ENCODE assay signal across 16 cellular contexts in genomic region chr2:11554430-11554764, GRCh38. TPM values are rescaled to one million over a fixed set of nuclear protein-coding genes. Genes with fewer than 3 reads are reported as not detected.
DNase-seq lines count a peak whose midpoint lies in the region; ATAC-seq, FAIRE-seq and TF ChIP-seq lines count a peak whose summit lies in the region.
"Had no signal": no experiment of that assay in that cellular context is flagged by ENCODE, and none has a peak within 500 bp of the region (broad histone marks: within the 10 kb centered on the region; RNA-seq: fewer than 3 reads in every experiment).

No MANE protein-coding gene starts in this region.

- peaks cover 5% of the 10 kb centered on the region for H3K4me1 ChIP-seq in astrocyte (ENCODE audit: insufficient read depth, low read length)
- no peaks in the 10 kb centered on the region for H3K4me1 ChIP-seq in osteoblast (ENCODE audit: insufficient read depth, low read length)

- peaks cover 47% of the 10 kb centered on the region for H3K27me3 Mint-ChIP-seq in astrocyte (ENCODE audit: low read depth, unreplicated experiment)
- H3K27me3 Mint-ChIP-seq in stimulated activated naive CD8-positive, alpha-beta T cell treated with anti-CD3 and anti-CD28 coated beads, Interleukin-15, amount 100 ng/mL, for 72 hours: peaks cover 74% of the 10 kb centered on the region

- TF ChIP-seq CTCF in astrocyte (IDR thresholded peaks at IDR 0.05; ENCODE audit: insufficient read depth, low read depth, low read length) (no peak), osteoblast (IDR thresholded peaks at IDR 0.05; ENCODE audit: extremely low read depth, low read depth, low read length) (no peak)

- no peak overlapping the region for H2AFZ ChIP-seq in astrocyte (ENCODE audit: low read depth, low read length)
- H2AFZ ChIP-seq in osteoblast (ENCODE audit: low read length): peak overlapping the region; percentile 57

- H3K4me2 ChIP-seq in astrocyte (ENCODE audit: low read length) (peak overlapping the region; percentile 59), osteoblast (ENCODE audit: insufficient read depth, low read length) (peak overlapping the region; percentile 32)

- ATAC-seq in GM18870 (IDR thresholded peaks at IDR 0.05; ENCODE audit: unreplicated experiment) (peak; percentile 69), HG03354 (IDR thresholded peaks at IDR 0.05; ENCODE audit: poor library complexity, severe bottlenecking, unreplicated experiment) (peak; percentile 71), GM18861 (IDR thresholded peaks at IDR 0.05; ENCODE audit: unreplicated experiment) (no peak)
- no peak for ATAC-seq in stimulated activated naive CD8-positive, alpha-beta T cell treated with anti-CD3 and anti-CD28 coated beads, Interleukin-15, amount 100 ng/mL, for 72 hours
- ATAC-seq: activated T-cell treated with anti-CD3 and anti-CD28 coated beads, Interleukin-2, amount 50 U/mL, for 4 hours; left lung had no signal

- no peaks in the 10 kb centered on the region for H3K9me3 Mint-ChIP-seq in astrocyte (ENCODE audit: unreplicated experiment)
- H3K9me3 Mint-ChIP-seq in stimulated activated naive CD8-positive, alpha-beta T cell treated with anti-CD3 and anti-CD28 coated beads, Interleukin-15, amount 100 ng/mL, for 72 hours: no peaks in the 10 kb centered on the region

- peaks cover 23% of the 10 kb centered on the region for H3K4me1 Mint-ChIP-seq in astrocyte (ENCODE audit: low read depth, unreplicated experiment)
- H3K4me1 Mint-ChIP-seq in stimulated activated naive CD8-positive, alpha-beta T cell treated with anti-CD3 and anti-CD28 coated beads, Interleukin-15, amount 100 ng/mL, for 72 hours: peaks cover 7% of the 10 kb centered on the region

- no peak overlapping the region for H3K9ac ChIP-seq in astrocyte (ENCODE audit: low read length)

- no peak overlapping the region for H3K4me3 Mint-ChIP-seq in astrocyte (ENCODE audit: unreplicated experiment)
- H3K4me3 Mint-ChIP-seq in stimulated activated naive CD8-positive, alpha-beta T cell treated with anti-CD3 and anti-CD28 coated beads, Interleukin-15, amount 100 ng/mL, for 72 hours: peak overlapping the region in 1 of 2 donors; percentile 6
- H3K4me3 Mint-ChIP-seq: activated naive CD8-positive, alpha-beta T cell; activated T-cell treated with anti-CD3 and anti-CD28 coated beads, Interleukin-2, amount 50 U/mL, for 4 hours had no signal

- H3K79me2 ChIP-seq in astrocyte (ENCODE audit: insufficient read depth, low read length) (no peaks in the 10 kb centered on the region), osteoblast (ENCODE audit: insufficient read depth, low read length) (no peaks in the 10 kb centered on the region)

- no peaks in the 10 kb centered on the region for H3K36me3 Mint-ChIP-seq in astrocyte (ENCODE audit: low read depth, unreplicated experiment)
- H3K36me3 Mint-ChIP-seq: activated naive CD8-positive, alpha-beta T cell had no signal

- peak; percentile 67 for FAIRE-seq in astrocyte (lab: Jason Lieb, UNC)

- DNase-seq in astrocyte (ENCODE audit: low read depth) (no peak), osteoblast (ENCODE audit: insufficient read length, low spot score, missing footprints) (no peak), NCI-H2171 treated with DMSO at 0.1 percent for 48 hours (lab: John Stamatoyannopoulos, UW) (no peak)
- no peak for DNase-seq in stimulated activated naive CD8-positive, alpha-beta T cell treated with anti-CD3 and anti-CD28 coated beads, Interleukin-15, amount 100 ng/mL, for 72 hours
- DNase-seq in activated effector memory CD4-positive, alpha-beta T cell treated with anti-CD3 and anti-CD28 coated beads, Interleukin-2, amount 50 U/mL, for 16 hours: no peak
- DNase-seq: activated CD4-positive, alpha-beta T cell treated with anti-CD3 and anti-CD28 coated beads, Interleukin-2, amount 50 U/mL, for 4 hours; activated T-cell treated with anti-CD3 and anti-CD28 coated beads, Interleukin-2, amount 50 U/mL, for 4 hours; left lung; NCI-H2171; NCI-H82; stimulated activated CD4-positive, alpha-beta T cell treated with anti-CD3 and anti-CD28 coated beads, Interleukin-12 subunit alpha, Interleukin-12 subunit beta, amount 100 ng/mL, for 4 hours; SW 1271 had no signal

- H4K20me1 ChIP-seq in astrocyte (ENCODE audit: insufficient read depth, low read length) (no peaks in the 10 kb centered on the region), osteoblast (ENCODE audit: insufficient read depth, low read length) (no peaks in the 10 kb centered on the region)

- H3K9me3 ChIP-seq in astrocyte (ENCODE audit: insufficient read depth, low read depth, low read length): no peaks in the 10 kb centered on the region
- H3K9me3 ChIP-seq in osteoblast (ENCODE audit: low read depth, low read length): no peaks in the 10 kb centered on the region

- H3K4me3 ChIP-seq in astrocyte (ENCODE audit: insufficient read depth, low read depth, low read length): no peak overlapping the region
- peak overlapping the region; percentile 10 for H3K4me3 ChIP-seq in osteoblast (ENCODE audit: insufficient read depth, low read length)
- H3K4me3 ChIP-seq: left lung had no signal

- peaks cover 33% of the 10 kb centered on the region for H3K27me3 ChIP-seq in astrocyte (ENCODE audit: insufficient read depth, low read length)
- peaks cover 63% of the 10 kb centered on the region for H3K27me3 ChIP-seq in osteoblast (ENCODE audit: insufficient read depth, low read length)

- H3K27ac Mint-ChIP-seq in astrocyte (ENCODE audit: unreplicated experiment): peak overlapping the region; percentile 2
- H3K27ac Mint-ChIP-seq in stimulated activated naive CD8-positive, alpha-beta T cell treated with anti-CD3 and anti-CD28 coated beads, Interleukin-15, amount 100 ng/mL, for 72 hours: no peak overlapping the region
- H3K27ac Mint-ChIP-seq: activated naive CD8-positive, alpha-beta T cell had no signal

- H3K36me3 ChIP-seq in astrocyte (ENCODE audit: insufficient read depth, low read length): no peaks in the 10 kb centered on the region
- no peaks in the 10 kb centered on the region for H3K36me3 ChIP-seq in osteoblast (ENCODE audit: insufficient read depth, low read length)
- H3K36me3 ChIP-seq: left lung had no signal

- H3K27ac ChIP-seq in astrocyte (ENCODE audit: low read depth, low read length): no peak overlapping the region
- H3K27ac ChIP-seq in osteoblast (ENCODE audit: low read depth, low read length): no peak overlapping the region
- H3K27ac ChIP-seq: left lung had no signal

RNA-seq across cellular contexts. Expression of gene GREB1, which starts 20.6 kb away (rescaled TPM):
- 9.3 and 14.5 TPM in 2 replicates for total RNA-seq in astrocyte
- total RNA-seq in osteoblast: 1.1 and 1.2 TPM in 2 replicates

Comparison
In these comparisons a context has a peak if more than half of its experiments do, and no peak if none do; other contexts are left out.
1. ATAC-seq: peak in GM18870 (single experiment) and HG03354 (single experiment); none in stimulated activated naive CD8-positive, alpha-beta T cell treated with anti-CD3 and anti-CD28 coated beads, Interleukin-15, amount 100 ng/mL, for 72 hours (single experiment) and GM18861 (single experiment).